ENCODE assay signal across 1 cellular context in genomic region chrX:47523297-47523696, GRCh38.
TF ChIP-seq lines count a peak whose summit lies in the region.

No MANE protein-coding gene starts in this region.

TF ChIP-seq in HEK293, 187 proteins besides CTCF, POLR2A, EP300 and RAD21 (continued from another document and continues in another):
- TF ChIP-seq ZNF560 (tag by site-specific recombination; IDR thresholded peaks at IDR 0.05; ENCODE audit: borderline replicate concordance) (no peak), ZNF19 (tag by site-specific recombination; IDR thresholded peaks at IDR 0.05; ENCODE audit: low read depth) (no peak), BCL6B (tag by site-specific recombination; IDR thresholded peaks at IDR 0.05) (no peak), ZNF23 (tag by site-specific recombination; IDR thresholded peaks at IDR 0.05; ENCODE audit: borderline replicate concordance) (no peak), KLF1 (tag by site-specific recombination; IDR thresholded peaks at IDR 0.05) (peak; percentile 67), REST (tag by site-specific recombination; IDR thresholded peaks at IDR 0.05) (peak; percentile 29; the same call in 1 of the 2 replicates), ZNF555 (tag by site-specific recombination; conservative IDR thresholded peaks at IDR 0.05) (no peak), HOXC10 (CRISPR knock-in tag; IDR thresholded peaks at IDR 0.05) (no peak), ZNF621 (tag by site-specific recombination; IDR thresholded peaks at IDR 0.05) (no peak), MEIS1 (CRISPR knock-in tag; IDR thresholded peaks at IDR 0.05; ENCODE audit: borderline replicate concordance) (no peak), ZNF629 (tag by site-specific recombination; IDR thresholded peaks at IDR 0.05) (peak; percentile 18; the same call in 1 of the 2 replicates), ZNF416 (tag by site-specific recombination; IDR thresholded peaks at IDR 0.05) (no peak), ZNF530 (tag by site-specific recombination; IDR thresholded peaks at IDR 0.05; ENCODE audit: low read depth) (no peak), ZNF155 (tag by site-specific recombination; IDR thresholded peaks at IDR 0.05) (no peak), ZNF26 (tag by site-specific recombination; IDR thresholded peaks at IDR 0.05) (no peak), ZBTB20 (tag by site-specific recombination; IDR thresholded peaks at IDR 0.05) (no peak), ZNF24 (tag by site-specific recombination; IDR thresholded peaks at IDR 0.05) (no peak), ZNF391 (tag by site-specific recombination; IDR thresholded peaks at IDR 0.05; ENCODE audit: borderline replicate concordance, low read depth) (no peak; the same call in 1 of the 2 replicates), ZNF138 (tag by site-specific recombination; IDR thresholded peaks at IDR 0.05; ENCODE audit: borderline replicate concordance) (no peak), ZNF670 (tag by site-specific recombination; IDR thresholded peaks at IDR 0.05; ENCODE audit: low read depth) (no peak), ZNF664 (tag by site-specific recombination; IDR thresholded peaks at IDR 0.05) (no peak), ZNF549 (tag by site-specific recombination; IDR thresholded peaks at IDR 0.05) (no peak), ZNF324 (tag by site-specific recombination; IDR thresholded peaks at IDR 0.05) (no peak), HIC1 (tag by site-specific recombination; IDR thresholded peaks at IDR 0.05) (no peak), ZNF335 (tag by site-specific recombination; conservative IDR thresholded peaks at IDR 0.05) (no peak), ZNF169 (tag by site-specific recombination; IDR thresholded peaks at IDR 0.05) (no peak), ZNF501 (tag by site-specific recombination; IDR thresholded peaks at IDR 0.05) (no peak), ZBTB49 (tag by site-specific recombination; IDR thresholded peaks at IDR 0.05; ENCODE audit: low read depth) (no peak), ZNF645 (tag by site-specific recombination; IDR thresholded peaks at IDR 0.05) (no peak), ZNF473 (tag by site-specific recombination; IDR thresholded peaks at IDR 0.05) (no peak), ZNF133 (tag by site-specific recombination; IDR thresholded peaks at IDR 0.05) (no peak), ZNF624 (tag by site-specific recombination; IDR thresholded peaks at IDR 0.05) (no peak), ZBTB8A (tag by site-specific recombination; IDR thresholded peaks at IDR 0.05) (no peak), ZNF280C (tag by site-specific recombination; IDR thresholded peaks at IDR 0.05) (no peak), BCL11A (tag by site-specific recombination; IDR thresholded peaks at IDR 0.05; ENCODE audit: low read depth) (0 out of 2 replicates have a peak, but pooled peaks have one; percentile 30), ZNF510 (tag by site-specific recombination; IDR thresholded peaks at IDR 0.05; ENCODE audit: insufficient replicate concordance) (no peak), ZEB2 (tag by site-specific recombination; IDR thresholded peaks at IDR 0.05) (0 out of 2 replicates have a peak, but pooled peaks have one; percentile 26), ZNF791 (tag by site-specific recombination; IDR thresholded peaks at IDR 0.05) (no peak), ZNF239 (tag by site-specific recombination; IDR thresholded peaks at IDR 0.05) (no peak), ATF2 (tag by site-specific recombination; IDR thresholded peaks at IDR 0.05; ENCODE audit: low read depth) (no peak), SP2 (tag by site-specific recombination; IDR thresholded peaks at IDR 0.05) (peak; percentile 23; the same call in 1 of the 2 replicates), ZNF529 (tag by site-specific recombination; IDR thresholded peaks at IDR 0.05; ENCODE audit: insufficient replicate concordance) (no peak), ZNF704 (tag by site-specific recombination; IDR thresholded peaks at IDR 0.05) (no peak), ZNF341 (tag by site-specific recombination; IDR thresholded peaks at IDR 0.05; ENCODE audit: low read depth) (peak; percentile 85), ZNF768 (tag by site-specific recombination; IDR thresholded peaks at IDR 0.05) (no peak), KLF17 (tag by site-specific recombination; IDR thresholded peaks at IDR 0.05) (no peak), ZNF266 (tag by site-specific recombination; IDR thresholded peaks at IDR 0.05; ENCODE audit: low read depth) (no peak), ZFHX2 (tag by site-specific recombination; conservative IDR thresholded peaks at IDR 0.05) (peak; percentile 64), ZNF660 (tag by site-specific recombination; IDR thresholded peaks at IDR 0.05) (0 out of 2 replicates have a peak, but pooled peaks have one; percentile 21), ZNF37A (tag by site-specific recombination; IDR thresholded peaks at IDR 0.05) (no peak)
